14 cellular contexts compared by ENCODE assay signal in the genomic region with DNA sequence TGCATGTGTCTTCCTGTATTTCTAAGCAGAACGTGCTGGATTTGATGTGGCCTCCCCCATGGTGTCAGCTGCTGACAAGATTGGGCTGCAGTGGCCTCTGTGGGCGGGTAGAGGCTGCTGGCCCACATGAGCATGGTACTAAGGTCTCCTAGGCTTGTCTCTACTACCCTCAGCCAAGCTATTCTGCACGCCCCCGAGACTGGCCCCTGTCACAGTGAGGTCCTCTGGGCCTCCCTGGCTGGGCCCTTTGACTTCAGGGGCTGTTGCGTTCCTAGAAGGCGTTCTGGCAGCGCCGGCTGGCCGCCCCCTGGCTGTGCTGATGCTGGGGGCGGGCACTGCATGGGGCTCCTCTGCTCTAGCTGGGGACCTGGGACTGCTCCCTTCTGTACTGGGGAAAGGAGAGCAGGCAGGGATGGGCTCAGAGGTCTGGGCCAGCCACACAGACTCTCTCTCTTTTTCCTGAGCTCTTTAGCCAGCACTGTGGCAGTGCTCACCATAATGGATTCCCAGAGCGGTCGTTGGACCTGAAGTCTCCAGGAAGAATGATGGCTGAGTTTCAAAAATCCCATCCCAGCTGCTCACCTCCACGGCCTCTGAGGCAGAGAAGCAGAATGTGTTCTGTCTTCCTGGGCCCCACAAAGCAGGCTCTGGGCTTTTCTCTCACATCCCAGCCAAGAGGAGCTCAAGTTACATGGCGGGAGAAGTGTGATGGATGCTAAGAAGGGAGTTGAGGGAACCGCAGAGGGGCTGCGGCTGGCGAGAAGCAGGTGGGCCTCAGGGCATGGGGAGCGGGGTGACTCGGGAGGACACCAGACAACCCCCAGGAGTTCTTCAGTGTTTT. TPM values are rescaled to one million over a fixed set of nuclear protein-coding genes. Genes with fewer than 3 reads are reported as not detected.
DNase-seq lines count a peak whose midpoint lies in the region; ATAC-seq and TF ChIP-seq lines count a peak whose summit lies in the region.
"Had no signal": no experiment of that assay in that cellular context is flagged by ENCODE, and none has a peak within 500 bp of the region (broad histone marks: within the 10 kb centered on the region; RNA-seq: fewer than 3 reads in every experiment).

No MANE protein-coding gene starts in this region.

- no peaks in the 10 kb centered on the region for H3K9me3 Mint-ChIP-seq in activated CD8-positive, alpha-beta T cell treated with anti-CD3 and anti-CD28 coated beads for 36 hours
- no peaks in the 10 kb centered on the region for H3K9me3 Mint-ChIP-seq in naive B cell

- intact Hi-C loops in left ventricle myocardium superior (cut with micrococcal nuclease): no loop called here
- intact Hi-C loops in Right ventricle myocardium inferior (cut with DNase I): no loop called here
- intact Hi-C loops in activated CD8-positive, alpha-beta T cell treated with anti-CD3 and anti-CD28 coated beads for 36 hours (cut with micrococcal nuclease): no loop called here

- H3K36me3 Mint-ChIP-seq in activated CD8-positive, alpha-beta T cell treated with anti-CD3 and anti-CD28 coated beads for 36 hours (ENCODE audit: low read depth): peaks cover 18% of the 10 kb centered on the region
- H3K36me3 Mint-ChIP-seq in naive B cell: no peaks in the 10 kb centered on the region

- H3K4me1 Mint-ChIP-seq in activated CD8-positive, alpha-beta T cell treated with anti-CD3 and anti-CD28 coated beads for 36 hours (ENCODE audit: low read depth): peaks cover 75% of the 10 kb centered on the region
- peaks cover 18 to 52% (median 34%) of the 10 kb centered on the region in 3 donors for H3K4me1 Mint-ChIP-seq in naive B cell

- TF ChIP-seq CTCF in activated CD8-positive, alpha-beta T cell treated with anti-CD3 and anti-CD28 coated beads for 36 hours (IDR thresholded peaks at IDR 0.05): no peak

- no peaks in the 10 kb centered on the region for H3K27me3 Mint-ChIP-seq in activated CD8-positive, alpha-beta T cell treated with anti-CD3 and anti-CD28 coated beads for 36 hours
- H3K27me3 Mint-ChIP-seq in naive B cell: no peaks in the 10 kb centered on the region

- peak overlapping the region; percentile 80 for H3K27ac Mint-ChIP-seq in activated CD8-positive, alpha-beta T cell treated with anti-CD3 and anti-CD28 coated beads for 36 hours
- peak overlapping the region in 5 of 6 donors; percentile 36 to 91 (median 82) for H3K27ac Mint-ChIP-seq in naive B cell

- CTCF ChIA-PET in activated CD8-positive, alpha-beta T cell treated with anti-CD3 and anti-CD28 coated beads for 36 hours (lab: Charles Lee): interaction anchor here (1.1 kb wide), 1 partner anchor 8 kb away, joined by 4 read pairs; no protein-coding TSS in a partner anchor

- POLR2A ChIA-PET in activated CD8-positive, alpha-beta T cell treated with anti-CD3 and anti-CD28 coated beads for 36 hours (lab: Charles Lee): interaction anchor here (1.1 kb wide), 1 partner anchor 31 kb away, joined by 3 read pairs; no protein-coding TSS in a partner anchor

- no peak overlapping the region for H3K4me3 Mint-ChIP-seq in activated CD8-positive, alpha-beta T cell treated with anti-CD3 and anti-CD28 coated beads for 36 hours
- H3K4me3 Mint-ChIP-seq in naive B cell: peak overlapping the region in 2 of 8 donors; percentile 33 to 62

- peak; percentile 14 for DNase-seq in left ventricle myocardium superior
- DNase-seq in Right ventricle myocardium inferior (ENCODE audit: missing footprints): no peak
- no peak for DNase-seq in activated CD8-positive, alpha-beta T cell treated with anti-CD3 and anti-CD28 coated beads for 36 hours
- DNase-seq in naive B cell: no peak
- no peak for DNase-seq in mucosa of gallbladder (ENCODE audit: low spot score)
- DNase-seq: activated CD4-positive, CD25-positive, alpha-beta regulatory T cell treated with anti-CD3 and anti-CD28 coated beads, Interleukin-2, amount 50 U/mL, for 72 hours; activated gamma-delta T cell treated with Interleukin-2 at 50 U/mL for 16 hours; central memory CD4-positive, alpha-beta T cell; EL; uterus had no signal

- peak; percentile 8 for ATAC-seq in left ventricle myocardium superior
- no peak for ATAC-seq in Right ventricle myocardium inferior
- no peak for ATAC-seq in activated CD8-positive, alpha-beta T cell treated with anti-CD3 and anti-CD28 coated beads for 36 hours
- no peak for ATAC-seq in naive B cell (ENCODE audit: low read depth in 2 of 2)
- no peak for ATAC-seq in HG02970 (IDR thresholded peaks at IDR 0.05; ENCODE audit: low FRiP score, unreplicated experiment)
- no peak for ATAC-seq in HG03469 (IDR thresholded peaks at IDR 0.05; ENCODE audit: unreplicated experiment)
- no peak for ATAC-seq in HG03432 (IDR thresholded peaks at IDR 0.05; ENCODE audit: unreplicated experiment)
- ATAC-seq: left lung had no signal

RNA-seq across cellular contexts. Expression of a gene that starts 32.3 kb away (rescaled TPM):
- total RNA-seq in left ventricle myocardium superior (0.67 TPM), Right ventricle myocardium inferior (0.32 TPM), mucosa of gallbladder (3.3 TPM)
- total RNA-seq in activated CD8-positive, alpha-beta T cell treated with anti-CD3 and anti-CD28 coated beads for 36 hours: 1 to 10 TPM; 3.4 to 4.9 TPM
- polyA plus RNA-seq in naive B cell (ENCODE audit: low read depth in 6 of 6): 1 to 10 TPM; 1.1 to 4.3 (median 2.3) TPM

RNA-seq across cellular contexts. Expression of a gene that starts 33.0 kb away (rescaled TPM):
- total RNA-seq in left ventricle myocardium superior: 1,297 TPM
- 1,344 TPM for total RNA-seq in Right ventricle myocardium inferior
- total RNA-seq in activated CD8-positive, alpha-beta T cell treated with anti-CD3 and anti-CD28 coated beads for 36 hours: 100 to 1,000 TPM; 298 to 310 TPM
- 100 to 1,000 TPM; 226 to 324 (median 271) TPM for polyA plus RNA-seq in naive B cell (ENCODE audit: low read depth in 6 of 6)
- total RNA-seq in mucosa of gallbladder: 376 TPM

RNA-seq across cellular contexts. Expression of a gene that starts 45.7 kb away (rescaled TPM):
- total RNA-seq in left ventricle myocardium superior (9.4 TPM), Right ventricle myocardium inferior (6.5 TPM), mucosa of gallbladder (8.9 TPM)
- total RNA-seq in activated CD8-positive, alpha-beta T cell treated with anti-CD3 and anti-CD28 coated beads for 36 hours: 1 to 10 TPM; 7.4 to 8.1 TPM
- polyA plus RNA-seq in naive B cell (ENCODE audit: low read depth in 6 of 6): under 1 TPM in 2 of 6 donors, not detected in 4; 0.17 TPM

RNA-seq across cellular contexts. Expression of a gene that starts 55.1 kb away (rescaled TPM):
- total RNA-seq in left ventricle myocardium superior (0.50 TPM), Right ventricle myocardium inferior (0.30 TPM), mucosa of gallbladder (0.26 TPM)
- under 1 TPM; 0.31 to 0.32 TPM for total RNA-seq in activated CD8-positive, alpha-beta T cell treated with anti-CD3 and anti-CD28 coated beads for 36 hours
- under 1 TPM in 1 of 6 donors, not detected in 5; 0.11 TPM for polyA plus RNA-seq in naive B cell (ENCODE audit: low read depth in 6 of 6)
